In genomic region chr14:23095196-23096108, GRCh38 we compare ENCODE assay signal across 8 cellular contexts. TPM values are rescaled to one million over a fixed set of nuclear protein-coding genes. Genes with fewer than 3 reads are reported as not detected.
A peak's percentile ranks its signal among the peaks of the same experiment; 100 is the strongest.
DNase-seq lines count a peak whose midpoint lies in the region; ATAC-seq lines count a peak whose summit lies in the region.

TSS of gene C14orf119 (plus strand) at chr14:23095505. CDS start at chr14:23097659, 2,154 bp downstream.

- H3K4me3 ChIP-seq in HUES6 (ENCODE audit: low read depth, low read length) (peak within 1 kb of the TSS; percentile 91), thymus (ENCODE audit: low read length) (peak within 1 kb of the TSS; percentile 92)

- peaks cover 24 to 60% (median 34%) of the 10 kb centered on the region in 4 donors for H3K4me1 Mint-ChIP-seq in naive thymus-derived CD8-positive, alpha-beta T cell

- DNase-seq in COLO829 (ENCODE audit: low spot score) (peak; percentile 100), fibroblast of gingiva (ENCODE audit: low read depth) (peak; percentile 99), NK-92 (lab: John Stamatoyannopoulos, UW; ENCODE audit: unreplicated experiment) (no peak)
- DNase-seq in activated CD8-positive, alpha-beta memory T cell treated with anti-CD3 and anti-CD28 coated beads, Interleukin-2, amount 50 U/mL, for 4 hours = peak; percentile 99
- DNase-seq in naive thymus-derived CD8-positive, alpha-beta T cell = peak in 9 of 10 donors; percentile 81 to 100 (median 100)

- peaks cover 11% of the 10 kb centered on the region for H3K4me1 ChIP-seq in HUES6 (ENCODE audit: control insufficient read depth, insufficient read depth, low read length)
- H3K4me1 ChIP-seq in thymus (ENCODE audit: control insufficient read depth, insufficient read depth, low read length) = peaks cover 8% of the 10 kb centered on the region

- H3K27ac ChIP-seq in HUES6 (ENCODE audit: low read depth, low read length) = peak within 1 kb of the TSS; percentile 97
- H3K27ac ChIP-seq in thymus (ENCODE audit: low read depth) = peak within 1 kb of the TSS; percentile 99

- WGBS in thymus = under 1% methylated on average over 46 of the region's 46 CpGs

- H3K9me3 ChIP-seq in HUES6 (ENCODE audit: control insufficient read depth, insufficient read depth, low read depth, low read length) = no peaks in the 10 kb centered on the region
- no peaks in the 10 kb centered on the region for H3K9me3 ChIP-seq in thymus (ENCODE audit: control insufficient read depth)

- H3K27me3 Mint-ChIP-seq in naive thymus-derived CD8-positive, alpha-beta T cell = no peaks in the 10 kb centered on the region

- H3K4me3 Mint-ChIP-seq in naive thymus-derived CD8-positive, alpha-beta T cell = no peak within 1 kb of the TSS

- H3K27ac Mint-ChIP-seq in naive thymus-derived CD8-positive, alpha-beta T cell = no peak within 1 kb of the TSS

- no peaks in the 10 kb centered on the region for H3K9me3 Mint-ChIP-seq in naive thymus-derived CD8-positive, alpha-beta T cell

- POLR2A ChIA-PET in naive thymus-derived CD8-positive, alpha-beta T cell (lab: Charles Lee) = interaction anchor here (0.5 to 3.6 kb wide), 39 partner anchors 7 to 1659 kb away, joined by 3 to 123 read pairs (median 4); partner anchors contain the start of genes CEBPE, DCAF11, HAUS4 and IRF9

- H3K36me3 ChIP-seq in HUES6 (ENCODE audit: control insufficient read depth, insufficient read depth, low read length) (peaks cover 52% of the 10 kb centered on the region), thymus (ENCODE audit: control insufficient read depth, insufficient read depth) (peaks cover 24% of the 10 kb centered on the region)

- peak; percentile 91 for ATAC-seq in GM21423 (IDR thresholded peaks at IDR 0.05; ENCODE audit: unreplicated experiment)
- peak; percentile 88 for ATAC-seq in naive thymus-derived CD8-positive, alpha-beta T cell

- peak within 1 kb of the TSS; percentile 94 for H3K9ac ChIP-seq in HUES6 (ENCODE audit: low read length)

- peaks cover 8 to 62% (median 14%) of the 10 kb centered on the region in 3 donors for H3K36me3 Mint-ChIP-seq in naive thymus-derived CD8-positive, alpha-beta T cell

- no peaks in the 10 kb centered on the region for H3K27me3 ChIP-seq in HUES6 (ENCODE audit: control insufficient read depth, insufficient read depth, low read length)
- H3K27me3 ChIP-seq in thymus (ENCODE audit: control insufficient read depth, insufficient read depth) = no peaks in the 10 kb centered on the region

RNA-seq across cellular contexts. Expression of gene C14orf119, which starts in this region (rescaled TPM):
- total RNA-seq in naive thymus-derived CD8-positive, alpha-beta T cell = 10 to 100 TPM; 39.4 to 49.0 TPM
- 100 to 1,000 TPM in 1 of 3 donors, 10 to 100 TPM in 2; 62.7 to 122 (median 78.5) TPM for polyA plus RNA-seq in naive thymus-derived CD8-positive, alpha-beta T cell
- 43.6 TPM for polyA plus RNA-seq in thymus
